In the genomic region with DNA sequence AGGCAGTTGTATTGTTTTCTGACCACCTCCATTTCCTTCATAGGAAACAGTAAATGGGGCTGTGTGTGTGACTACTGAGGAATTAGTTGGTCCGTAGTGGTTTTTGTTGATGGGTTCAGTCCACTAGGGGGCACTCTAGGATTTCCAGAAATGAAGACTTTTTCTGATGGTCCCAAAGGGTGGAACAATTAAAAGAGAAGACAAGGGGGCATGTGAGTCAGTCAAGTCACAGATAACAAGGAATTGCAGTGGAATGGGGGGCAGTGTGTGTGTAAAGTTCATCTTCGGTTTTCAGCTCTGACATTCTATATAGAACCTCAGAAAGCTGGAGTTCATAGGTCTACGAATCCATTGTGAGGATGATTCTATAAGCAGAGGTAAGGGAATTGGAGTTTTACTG, we compare ENCODE assay signal across 8 cellular contexts.
DNase-seq lines count a peak whose midpoint lies in the region; ATAC-seq and TF ChIP-seq lines count a peak whose summit lies in the region.

No MANE protein-coding gene starts in this region.

- peaks cover 4% of the 10 kb centered on the region for H3K4me1 Mint-ChIP-seq in activated CD8-positive, alpha-beta T cell treated with anti-CD3 and anti-CD28 coated beads for 36 hours (ENCODE audit: low read depth)
- H3K4me1 Mint-ChIP-seq in immature natural killer cell, result no peaks in the 10 kb centered on the region

- H3K36me3 Mint-ChIP-seq in activated CD8-positive, alpha-beta T cell treated with anti-CD3 and anti-CD28 coated beads for 36 hours (ENCODE audit: low read depth), result peaks cover 19% of the 10 kb centered on the region
- no peaks in the 10 kb centered on the region for H3K36me3 Mint-ChIP-seq in immature natural killer cell

- peak; percentile 69 for TF ChIP-seq CTCF in activated CD8-positive, alpha-beta T cell treated with anti-CD3 and anti-CD28 coated beads for 36 hours (IDR thresholded peaks at IDR 0.05)

- intact Hi-C loops in activated CD8-positive, alpha-beta T cell treated with anti-CD3 and anti-CD28 coated beads for 36 hours (cut with micrococcal nuclease), result no loop called here

- DNase-seq in COLO829 (ENCODE audit: low spot score) (peak; percentile 21), HT1080 (ENCODE audit: low read depth) (peak; percentile 21), immature natural killer cell (peak; percentile 18 to 37 (median 35)), RKO (ENCODE audit: low spot score) (no peak), NCI-H2081 treated with DMSO at 0.1 percent for 48 hours (lab: John Stamatoyannopoulos, UW) (no peak), COLO668 (lab: John Stamatoyannopoulos, UW; ENCODE audit: unreplicated experiment) (no peak)
- DNase-seq in activated CD8-positive, alpha-beta T cell treated with anti-CD3 and anti-CD28 coated beads for 36 hours, result peak; percentile 65

- POLR2A ChIA-PET in activated CD8-positive, alpha-beta T cell treated with anti-CD3 and anti-CD28 coated beads for 36 hours (lab: Charles Lee), result interaction anchor here (0.7 to 3.8 kb wide), 2 partner anchors 12 to 682 kb away, joined by 3 to 26 read pairs; no protein-coding TSS in a partner anchor

- peak; percentile 35 for ATAC-seq in activated CD8-positive, alpha-beta T cell treated with anti-CD3 and anti-CD28 coated beads for 36 hours
- ATAC-seq in HG03432 (IDR thresholded peaks at IDR 0.05; ENCODE audit: unreplicated experiment), result no peak

- peaks cover 5% of the 10 kb centered on the region for H3K27me3 Mint-ChIP-seq in activated CD8-positive, alpha-beta T cell treated with anti-CD3 and anti-CD28 coated beads for 36 hours
- peaks cover 0 to 14% (median 3%) of the 10 kb centered on the region in 3 donors for H3K27me3 Mint-ChIP-seq in immature natural killer cell (ENCODE audit: low read depth in 3 of 3)

- H3K9me3 Mint-ChIP-seq in activated CD8-positive, alpha-beta T cell treated with anti-CD3 and anti-CD28 coated beads for 36 hours, result no peaks in the 10 kb centered on the region
- no peaks in the 10 kb centered on the region for H3K9me3 Mint-ChIP-seq in immature natural killer cell

- CTCF ChIA-PET in activated CD8-positive, alpha-beta T cell treated with anti-CD3 and anti-CD28 coated beads for 36 hours (lab: Charles Lee), result interaction anchor here (1.0 to 7.8 kb wide), 15 partner anchors 7 to 707 kb away, joined by 3 to 57 read pairs (median 4); no protein-coding TSS in a partner anchor

- H3K4me3 Mint-ChIP-seq in activated CD8-positive, alpha-beta T cell treated with anti-CD3 and anti-CD28 coated beads for 36 hours, result peak overlapping the region; percentile 62
- no peak overlapping the region for H3K4me3 Mint-ChIP-seq in immature natural killer cell

- H3K27ac Mint-ChIP-seq in activated CD8-positive, alpha-beta T cell treated with anti-CD3 and anti-CD28 coated beads for 36 hours, result peak overlapping the region; percentile 57
- no peak overlapping the region for H3K27ac Mint-ChIP-seq in immature natural killer cell

Comparison
In these comparisons a context has a peak if more than half of its experiments do, and no peak if none do; other contexts are left out.
1. DNase-seq: peak in COLO829 (single experiment), HT1080 (single experiment), activated CD8-positive, alpha-beta T cell treated with anti-CD3 and anti-CD28 coated beads for 36 hours (single experiment) and immature natural killer cell (3 of 3); none in RKO (single experiment), NCI-H2081 treated with DMSO at 0.1 percent for 48 hours (single experiment) and COLO668 (single experiment).